ENCODE assay signal across 8 cellular contexts in the genomic region with DNA sequence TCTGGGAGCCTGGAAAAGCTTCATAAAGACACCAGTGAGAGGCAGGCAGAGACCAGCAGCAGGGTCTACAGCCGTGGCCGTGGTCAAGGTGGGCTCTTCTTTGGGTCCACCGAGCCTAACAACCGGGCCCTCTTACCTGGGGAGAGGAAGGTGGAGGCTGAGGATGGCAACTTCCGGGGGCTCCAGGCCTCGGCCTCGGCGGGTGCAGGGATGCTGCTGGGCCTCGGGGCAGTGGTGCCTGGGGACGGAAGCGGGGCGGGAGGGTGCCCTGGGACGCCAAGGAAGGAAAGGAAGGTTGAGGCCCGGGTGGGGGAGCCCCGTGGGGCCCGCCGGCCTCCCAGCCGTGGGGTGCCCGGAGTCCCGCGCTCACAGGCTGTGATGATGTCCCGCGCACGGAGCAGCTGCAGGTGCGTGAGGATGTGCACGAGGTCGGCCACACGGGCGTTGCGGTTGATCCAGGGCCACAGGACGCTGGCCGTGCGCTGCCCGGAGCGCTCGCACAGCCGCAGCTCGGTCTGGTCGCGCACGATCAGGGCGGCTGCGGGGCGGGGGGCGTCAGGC. TPM values are rescaled to one million over a fixed set of nuclear protein-coding genes. Genes with fewer than 3 reads are reported as not detected.
DNase-seq lines count a peak whose midpoint lies in the region; ATAC-seq and TF ChIP-seq lines count a peak whose summit lies in the region.

No MANE protein-coding gene starts in this region.

- H3K9ac ChIP-seq in MM.1S (ENCODE audit: low read length), result peak overlapping the region; percentile 89

- intact Hi-C loops in mucosa of descending colon (cut with DNase I, micrococcal nuclease), result no loop called here

- no peak overlapping the region for H2AFZ ChIP-seq in MM.1S (ENCODE audit: low read length)

- no peaks in the 10 kb centered on the region for H4K20me1 ChIP-seq in MM.1S (ENCODE audit: insufficient read depth, low read length)

- DNase-seq in activated CD8-positive, alpha-beta memory T cell treated with anti-CD3 and anti-CD28 coated beads for 24 hours, result peak; percentile 77
- no peak for DNase-seq in activated CD8-positive, alpha-beta memory T cell treated with anti-CD3 and anti-CD28 coated beads, Interleukin-2, amount 50 U/mL, for 4 hours
- DNase-seq in MM.1S (no peak), caudate nucleus (lab: John Stamatoyannopoulos, UW) (no peak), mucosa of descending colon (peak in 2 of 3 donors; percentile 22 to 54), SIG-M5 (lab: John Stamatoyannopoulos, UW) (no peak), hippocampal formation (lab: John Stamatoyannopoulos, UW) (no peak)

- H3K4me2 ChIP-seq in MM.1S (ENCODE audit: low read depth, low read length), result peak overlapping the region; percentile 75

- TF ChIP-seq CTCF in MM.1S (IDR thresholded peaks at IDR 0.05; ENCODE audit: low read length) (no peak), mucosa of descending colon (IDR thresholded peaks at IDR 0.05) (no peak)

- H3F3A ChIP-seq in MM.1S (ENCODE audit: insufficient read depth, low read length), result peaks cover 7% of the 10 kb centered on the region; the same call in 1 of the 2 replicates

- H3K4me3 ChIP-seq in MM.1S (ENCODE audit: low read length) (peak overlapping the region; percentile 83), mucosa of descending colon (peak overlapping the region; percentile 34)

- no peaks in the 10 kb centered on the region for H3K27me3 ChIP-seq in MM.1S (replicated peaks; ENCODE audit: insufficient read depth, low read length)

- peak overlapping the region; percentile 62; the same call in 1 of the 2 replicates for H3K27ac ChIP-seq in MM.1S (ENCODE audit: low read length)
- peak overlapping the region; percentile 8 for H3K27ac ChIP-seq in caudate nucleus (ENCODE audit: low read depth, low read length)

- H3K79me2 ChIP-seq in MM.1S (ENCODE audit: low read length), result peaks cover 56% of the 10 kb centered on the region

- H3K9me2 ChIP-seq in MM.1S (replicated peaks; ENCODE audit: insufficient read depth, low read length), result no peaks in the 10 kb centered on the region

- H3K4me1 ChIP-seq in MM.1S (ENCODE audit: low read length), result peaks cover 5% of the 10 kb centered on the region
- H3K4me1 ChIP-seq in mucosa of descending colon (ENCODE audit: low read depth), result no peaks in the 10 kb centered on the region

- H3K9me3 ChIP-seq in MM.1S (replicated peaks; ENCODE audit: insufficient read depth, low read length), result no peaks in the 10 kb centered on the region
- no peaks in the 10 kb centered on the region for H3K9me3 ChIP-seq in mucosa of descending colon

- H3K36me3 ChIP-seq in MM.1S (replicated peaks; ENCODE audit: insufficient read depth, low read length), result no peaks in the 10 kb centered on the region
- H3K36me3 ChIP-seq in mucosa of descending colon (ENCODE audit: low read depth), result no peaks in the 10 kb centered on the region

- ATAC-seq in mucosa of descending colon (peak; percentile 31), HG02678 (IDR thresholded peaks at IDR 0.05; ENCODE audit: unreplicated experiment) (no peak)

RNA-seq across cellular contexts. Expression of a gene that starts 0.6 kb away (rescaled TPM):
- 10 to 100 TPM; 66.5 to 96.0 (median 85.2) TPM for total RNA-seq in mucosa of descending colon

RNA-seq across cellular contexts. Expression of a gene that starts 46.6 kb away (rescaled TPM):
- total RNA-seq in mucosa of descending colon, result 1 to 10 TPM; 4.8 to 7.9 (median 7.8) TPM

RNA-seq across cellular contexts. Expression of a gene that starts 47.5 kb away (rescaled TPM):
- total RNA-seq in mucosa of descending colon, result 10 to 100 TPM; 36.3 to 56.5 (median 48.2) TPM

Comparison
In these comparisons a context has a peak if more than half of its experiments do, and no peak if none do; other contexts are left out.
1. DNase-seq: peak in activated CD8-positive, alpha-beta memory T cell treated with anti-CD3 and anti-CD28 coated beads for 24 hours (single experiment) and mucosa of descending colon (2 of 3); none in activated CD8-positive, alpha-beta memory T cell treated with anti-CD3 and anti-CD28 coated beads, Interleukin-2, amount 50 U/mL, for 4 hours (single experiment), MM.1S (single experiment), caudate nucleus (0 of 61), SIG-M5 (single experiment) and hippocampal formation (0 of 2).